8 cellular contexts compared by ENCODE assay signal in the genomic region with DNA sequence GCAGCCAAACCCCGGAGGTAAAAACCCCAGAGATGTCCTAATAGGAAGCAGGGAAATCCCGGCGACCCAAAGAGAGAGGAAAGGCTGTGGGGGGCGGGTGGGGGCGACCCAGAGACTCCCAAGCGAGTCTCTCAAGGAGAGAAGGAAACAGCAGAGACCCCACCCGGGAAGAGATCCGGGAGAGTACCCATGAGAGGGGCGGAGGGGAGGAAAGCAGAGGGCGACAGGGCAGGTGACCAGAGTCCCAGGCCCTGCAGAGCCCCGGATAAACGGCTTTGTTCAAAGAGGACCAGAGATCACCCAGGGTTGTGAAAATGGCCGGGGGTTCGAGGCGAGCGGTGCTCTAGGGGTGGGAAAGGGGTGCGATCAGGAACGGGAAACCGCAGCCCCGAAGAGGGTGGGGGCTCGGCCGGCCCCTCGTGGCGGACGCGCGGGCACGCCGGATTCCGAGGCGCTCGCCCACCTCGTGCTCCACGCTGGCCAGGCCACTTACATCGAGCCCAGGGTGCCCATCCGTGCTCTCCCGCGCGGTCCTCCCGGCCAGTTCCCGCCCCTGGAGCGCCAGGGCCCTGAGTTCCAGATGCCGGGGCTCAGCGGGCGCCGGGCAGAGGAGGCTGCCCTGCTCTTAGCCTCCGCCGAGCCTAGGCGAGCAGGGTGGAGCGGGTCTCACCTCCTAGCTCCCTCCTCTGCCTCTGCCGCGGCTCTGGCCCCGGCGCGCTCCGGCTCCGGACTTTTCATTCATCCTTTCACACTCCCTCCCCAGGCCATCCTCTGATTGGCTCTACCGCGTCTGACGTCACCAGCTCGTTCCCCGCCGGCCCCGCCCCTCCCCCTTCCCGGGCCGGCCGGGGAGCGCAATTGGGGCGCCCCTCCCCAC. TPM values are rescaled to one million over a fixed set of nuclear protein-coding genes. Genes with fewer than 3 reads are reported as not detected.
A peak's percentile ranks its signal among the peaks of the same experiment; 100 is the strongest.
DNase-seq lines count a peak whose midpoint lies in the region; ATAC-seq and TF ChIP-seq lines count a peak whose summit lies in the region.

No MANE protein-coding gene starts in this region.

- no peak for TF ChIP-seq POLR2A in transverse colon (IDR thresholded peaks at IDR 0.05)

- peaks cover 24% of the 10 kb centered on the region for H3K4me1 Mint-ChIP-seq in CD8-positive, alpha-beta T cell (ENCODE audit: low read depth)
- peaks cover 13% of the 10 kb centered on the region for H3K4me1 Mint-ChIP-seq in activated naive CD8-positive, alpha-beta T cell treated with anti-CD3 and anti-CD28 coated beads for 36 hours

- intact Hi-C loops in CD8-positive, alpha-beta T cell (cut with DNase I, micrococcal nuclease), result loop anchor here (2.0 kb wide), 3 partner anchors 14 to 36 kb away; no protein-coding TSS in a partner anchor
- intact Hi-C loops in transverse colon (cut with DNase I; ENCODE audit: low total_unique reads), result no loop called here

- POLR2A ChIA-PET in CD8-positive, alpha-beta T cell (lab: Charles Lee), result interaction anchor here (1.0 kb wide), 1 partner anchor 21 kb away, joined by 3 read pairs; no protein-coding TSS in a partner anchor

- WGBS in transverse colon (ENCODE audit: low coverage in 1 of 2), 2 donors, result 2 to 3% methylated on average over 19 to 52 of the region's 69 CpGs

- ATAC-seq in CD8-positive, alpha-beta T cell, result peak; percentile 64
- peak; percentile 68 for ATAC-seq in GM21367 (IDR thresholded peaks at IDR 0.05; ENCODE audit: unreplicated experiment)

- DNase-seq in CD8-positive, alpha-beta T cell, result peak; percentile 31 to 73 (median 66)
- peak; percentile 39 to 42 for DNase-seq in Kasumi-1 (lab: John Stamatoyannopoulos, UW)
- DNase-seq in SHP77 (lab: John Stamatoyannopoulos, UW), result peak; percentile 88 to 94
- DNase-seq in activated naive CD8-positive, alpha-beta T cell treated with anti-CD3 and anti-CD28 coated beads for 36 hours, result peak; percentile 73
- peak; percentile 79 to 89 for DNase-seq in cardiac muscle cell (ENCODE audit: low read depth in 1 of 2, low spot score in 1 of 2)
- DNase-seq in pons (ENCODE audit: low spot score), result peak; percentile 91
- DNase-seq in transverse colon, result peak; percentile 78

- peaks cover 4% of the 10 kb centered on the region for H3K36me3 Mint-ChIP-seq in CD8-positive, alpha-beta T cell
- no peaks in the 10 kb centered on the region for H3K36me3 Mint-ChIP-seq in activated naive CD8-positive, alpha-beta T cell treated with anti-CD3 and anti-CD28 coated beads for 36 hours

- peak overlapping the region; percentile 66 for H3K4me3 ChIP-seq in CD8-positive, alpha-beta T cell (ENCODE audit: low read depth, low read length)
- peak overlapping the region; percentile 16 for H3K4me3 ChIP-seq in cardiac muscle cell
- peak overlapping the region in 3 of 4 donors; percentile 6 to 46 (median 32) for H3K4me3 ChIP-seq in transverse colon

- H3K4me1 ChIP-seq in CD8-positive, alpha-beta T cell (ENCODE audit: insufficient read depth, low read length), result peaks cover 27% of the 10 kb centered on the region
- H3K4me1 ChIP-seq in cardiac muscle cell (ENCODE audit: low read depth) (peaks cover 21% of the 10 kb centered on the region), transverse colon (peaks cover 16 to 23% (median 22%) of the 10 kb centered on the region in 4 donors)

- H3K27me3 Mint-ChIP-seq in CD8-positive, alpha-beta T cell (ENCODE audit: low read depth), result peaks cover 68% of the 10 kb centered on the region
- H3K27me3 Mint-ChIP-seq in activated naive CD8-positive, alpha-beta T cell treated with anti-CD3 and anti-CD28 coated beads for 36 hours, result peaks cover 90% of the 10 kb centered on the region

- no peak for TF ChIP-seq EP300 in transverse colon (IDR thresholded peaks at IDR 0.05; ENCODE audit: low read depth)

- no peaks in the 10 kb centered on the region for H3K36me3 ChIP-seq in CD8-positive, alpha-beta T cell (ENCODE audit: insufficient read depth, low read length)
- H3K36me3 ChIP-seq in cardiac muscle cell (no peaks in the 10 kb centered on the region), transverse colon (no peaks in the 10 kb centered on the region)

- H3K9me3 Mint-ChIP-seq in CD8-positive, alpha-beta T cell, result no peaks in the 10 kb centered on the region
- H3K9me3 Mint-ChIP-seq in activated naive CD8-positive, alpha-beta T cell treated with anti-CD3 and anti-CD28 coated beads for 36 hours, result no peaks in the 10 kb centered on the region

- no peak overlapping the region for H3K27ac ChIP-seq in CD8-positive, alpha-beta T cell (ENCODE audit: low read depth, low read length)
- H3K27ac ChIP-seq in cardiac muscle cell, result no peak overlapping the region
- no peak overlapping the region for H3K27ac ChIP-seq in transverse colon

- no peak overlapping the region for H3K27ac Mint-ChIP-seq in CD8-positive, alpha-beta T cell
- no peak overlapping the region for H3K27ac Mint-ChIP-seq in activated naive CD8-positive, alpha-beta T cell treated with anti-CD3 and anti-CD28 coated beads for 36 hours

- CTCF ChIA-PET in CD8-positive, alpha-beta T cell (lab: Charles Lee), result interaction anchor here (1.8 to 4.9 kb wide), 2 partner anchors 24 to 35 kb away, joined by 9 to 24 read pairs; no protein-coding TSS in a partner anchor

- in situ Hi-C loops in transverse colon (cut with MboI; ENCODE audit: low pct_ligation_motif_present in 1 of 4, low pct_unique_long_range_greater_than_20kb in 1 of 4, low sequenced_read_pairs in 3 of 4), result no loop called here

- peak overlapping the region; percentile 93 for H3K4me3 Mint-ChIP-seq in CD8-positive, alpha-beta T cell
- H3K4me3 Mint-ChIP-seq in activated naive CD8-positive, alpha-beta T cell treated with anti-CD3 and anti-CD28 coated beads for 36 hours, result peak overlapping the region; percentile 82

- H3K9me3 ChIP-seq in CD8-positive, alpha-beta T cell (ENCODE audit: low read length), result no peaks in the 10 kb centered on the region
- H3K9me3 ChIP-seq in cardiac muscle cell (ENCODE audit: low read depth), result no peaks in the 10 kb centered on the region
- no peaks in the 10 kb centered on the region for H3K9me3 ChIP-seq in transverse colon

- TF ChIP-seq CTCF in CD8-positive, alpha-beta T cell (IDR thresholded peaks at IDR 0.05), result no peak
- no peak for TF ChIP-seq CTCF in cardiac muscle cell (IDR thresholded peaks at IDR 0.05; ENCODE audit: low read depth, low read length)
- TF ChIP-seq CTCF in transverse colon (IDR thresholded peaks at IDR 0.05), result no peak

- peaks cover 28% of the 10 kb centered on the region for H3K27me3 ChIP-seq in CD8-positive, alpha-beta T cell (ENCODE audit: insufficient read depth, low read length)
- H3K27me3 ChIP-seq in cardiac muscle cell (peaks cover 88% of the 10 kb centered on the region), transverse colon (peaks cover 100% of the 10 kb centered on the region)

RNA-seq across cellular contexts. Expression of a gene that starts 52.3 kb away (rescaled TPM):
- total RNA-seq in CD8-positive, alpha-beta T cell, result not detected
- total RNA-seq in activated naive CD8-positive, alpha-beta T cell treated with anti-CD3 and anti-CD28 coated beads for 36 hours, result not detected
- total RNA-seq in cardiac muscle cell (not detected in 2 replicates), transverse colon (not detected)
- polyA plus RNA-seq in cardiac muscle cell, result not detected in 2 replicates

Comparison
In these comparisons a context has a peak if more than half of its experiments do, and no peak if none do; other contexts are left out.
1. DNase-seq: peak in every context shown above with its lines; median percentile 91 in SHP77; 91 in pons; 84 in cardiac muscle cell; 78 in transverse colon; 73 in activated naive CD8-positive, alpha-beta T cell treated with anti-CD3 and anti-CD28 coated beads for 36 hours; 66 in CD8-positive, alpha-beta T cell; 40 in Kasumi-1.
2. H3K4me3 ChIP-seq: peak in every context shown above with its lines; median percentile 66 in CD8-positive, alpha-beta T cell; 32 in transverse colon; 16 in cardiac muscle cell.